8 cellular contexts compared by ENCODE assay signal in the genomic region with DNA sequence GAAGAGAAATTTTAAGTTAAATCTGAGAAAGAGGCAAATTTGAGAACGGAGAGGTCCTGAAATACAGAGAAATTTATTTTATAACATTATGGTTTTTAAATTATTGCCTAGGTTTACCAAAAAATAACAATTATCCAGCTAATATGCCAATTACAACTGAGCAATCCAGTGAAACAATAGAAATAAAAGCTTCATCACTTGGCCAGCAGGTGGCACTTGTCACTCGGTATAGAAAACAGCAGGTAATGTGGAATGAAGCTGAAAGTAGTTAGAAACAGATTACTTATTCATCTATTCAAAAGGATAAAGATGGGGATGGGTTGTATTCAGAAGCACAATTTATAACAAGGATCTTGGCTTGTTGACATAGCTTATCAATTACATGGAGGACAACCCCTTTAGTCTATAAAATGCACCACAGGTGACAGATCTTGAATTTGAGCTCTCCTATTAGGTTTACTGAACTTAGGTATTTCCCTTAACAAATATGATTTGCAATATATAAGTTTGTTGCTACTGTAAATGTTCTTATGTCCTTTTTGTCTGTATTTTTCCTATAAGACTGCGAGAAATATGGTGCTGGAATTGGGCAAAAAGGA.
DNase-seq lines count a peak whose midpoint lies in the region; ATAC-seq and TF ChIP-seq lines count a peak whose summit lies in the region.

No MANE protein-coding gene starts in this region.

- no peak overlapping the region for H2AK5ac ChIP-seq in mesenchymal stem cell (ENCODE audit: low read length, severe bottlenecking)

- no peak overlapping the region for H2BK5ac ChIP-seq in mesenchymal stem cell (ENCODE audit: low read depth, low read length, poor library complexity, severe bottlenecking)

- H3K4me1 Mint-ChIP-seq in T-helper 17 cell = peaks cover 2% of the 10 kb centered on the region

- no peaks in the 10 kb centered on the region for H3K36me3 Mint-ChIP-seq in T-helper 17 cell (ENCODE audit: low read depth)

- no peak overlapping the region for H2BK12ac ChIP-seq in mesenchymal stem cell (ENCODE audit: low read length in 2 of 2)

- peak in 3 of 5 donors; percentile 16 to 46 (median 24) for DNase-seq in heart left ventricle
- DNase-seq in Right ventricle myocardium superior = no peak
- peak; percentile 31 for DNase-seq in HCEC 1CT
- peak; percentile 71 for DNase-seq in MM.1S
- peak in 2 of 3 donors; percentile 9 to 10 for DNase-seq in T-helper 17 cell
- peak; percentile 63 for DNase-seq in dermis blood vessel endothelial cell
- peak; percentile 42 for DNase-seq in mesenchymal stem cell
- no peak for DNase-seq in thoracic aorta (ENCODE audit: low spot score)

- no peak for ATAC-seq in heart left ventricle
- ATAC-seq in Right ventricle myocardium superior (ENCODE audit: poor library complexity) = no peak
- no peak for ATAC-seq in T-helper 17 cell
- no peak for ATAC-seq in thoracic aorta (ENCODE audit: insufficient number of reproducible peaks, low FRiP score, low read depth)

- no peak overlapping the region for H3K4me3 Mint-ChIP-seq in T-helper 17 cell

- no peaks in the 10 kb centered on the region for H3K9me2 ChIP-seq in MM.1S (replicated peaks; ENCODE audit: insufficient read depth, low read length)

- H3K9ac ChIP-seq in MM.1S (ENCODE audit: low read length) (no peak overlapping the region), mesenchymal stem cell (ENCODE audit: low read length) (no peak overlapping the region)

- no peak overlapping the region for H4K8ac ChIP-seq in mesenchymal stem cell (ENCODE audit: low read length)

- H3K4me3 ChIP-seq in heart left ventricle (no peak overlapping the region), MM.1S (ENCODE audit: low read length) (no peak overlapping the region), mesenchymal stem cell (ENCODE audit: insufficient read depth in 1 of 2, low read depth in 1 of 2, low read length in 2 of 2) (no peak overlapping the region), thoracic aorta (no peak overlapping the region)

- H3K36me3 ChIP-seq in heart left ventricle = no peaks in the 10 kb centered on the region
- H3K36me3 ChIP-seq in MM.1S (replicated peaks; ENCODE audit: insufficient read depth, low read length) = no peaks in the 10 kb centered on the region
- no peaks in the 10 kb centered on the region for H3K36me3 ChIP-seq in mesenchymal stem cell (ENCODE audit: control insufficient read depth in 1 of 2, insufficient read depth in 2 of 2, low read depth in 1 of 2, low read length in 2 of 2)
- H3K36me3 ChIP-seq in thoracic aorta = no peaks in the 10 kb centered on the region

- WGBS in heart left ventricle, 4 donors = 30 to 33% (median 32%) methylated on average over 3 of the region's 3 CpGs
- 0% methylated on average over 1 of the region's 3 CpGs for WGBS in mesenchymal stem cell

- peak; percentile 50 to 78 (median 68) for TF ChIP-seq CTCF in heart left ventricle (IDR thresholded peaks at IDR 0.05)
- peak; percentile 76 for TF ChIP-seq CTCF in MM.1S (IDR thresholded peaks at IDR 0.05; ENCODE audit: low read length)
- peak; percentile 56 for TF ChIP-seq CTCF in thoracic aorta (IDR thresholded peaks at IDR 0.05)

- H3K27ac Mint-ChIP-seq in T-helper 17 cell = no peak overlapping the region

- H3K27me3 ChIP-seq in heart left ventricle = no peaks in the 10 kb centered on the region
- no peaks in the 10 kb centered on the region for H3K27me3 ChIP-seq in MM.1S (replicated peaks; ENCODE audit: insufficient read depth, low read length)
- no peaks in the 10 kb centered on the region for H3K27me3 ChIP-seq in mesenchymal stem cell (ENCODE audit: control insufficient read depth in 1 of 2, insufficient read depth in 1 of 2, low read length in 2 of 2)
- H3K27me3 ChIP-seq in thoracic aorta (replicated peaks; ENCODE audit: insufficient read depth) = no peaks in the 10 kb centered on the region

- H3K4me1 ChIP-seq in heart left ventricle = no peaks in the 10 kb centered on the region
- no peaks in the 10 kb centered on the region for H3K4me1 ChIP-seq in MM.1S (ENCODE audit: low read length)
- H3K4me1 ChIP-seq in mesenchymal stem cell (ENCODE audit: control insufficient read depth, insufficient read depth, low read depth, low read length) = peaks cover 1% of the 10 kb centered on the region
- H3K4me1 ChIP-seq in thoracic aorta (ENCODE audit: control insufficient read depth in 1 of 2, low read depth in 2 of 2) = no peaks in the 10 kb centered on the region

- no peaks in the 10 kb centered on the region for H3K79me2 ChIP-seq in MM.1S (ENCODE audit: low read length)

- intact Hi-C loops in heart left ventricle (cut with DNase I) = loop anchor here in 9 of 10 donors (1.0 to 10.0 kb wide), 6 partner anchors 59 to 374 kb away; no protein-coding TSS in a partner anchor
- intact Hi-C loops in Right ventricle myocardium superior (cut with DNase I) = loop anchor here (10.0 kb wide), 1 partner anchor 61 kb away; no protein-coding TSS in a partner anchor

- H3K14ac ChIP-seq in mesenchymal stem cell (ENCODE audit: low read length in 2 of 2) = no peak overlapping the region

- H3K23ac ChIP-seq in mesenchymal stem cell (ENCODE audit: low read length in 2 of 2) = no peak overlapping the region

- no peaks in the 10 kb centered on the region for H3F3A ChIP-seq in MM.1S (ENCODE audit: insufficient read depth, low read length)

- no peaks in the 10 kb centered on the region for H4K20me1 ChIP-seq in MM.1S (ENCODE audit: insufficient read depth, low read length)

- TF ChIP-seq POLR2A in heart left ventricle (IDR thresholded peaks at IDR 0.05) = no peak

- H4K91ac ChIP-seq in mesenchymal stem cell (ENCODE audit: low read length) = no peak overlapping the region

- H3K9me3 ChIP-seq in heart left ventricle (no peaks in the 10 kb centered on the region), MM.1S (replicated peaks; ENCODE audit: insufficient read depth, low read length) (no peaks in the 10 kb centered on the region), T-helper 17 cell (ENCODE audit: control insufficient read depth, low read length, poor library complexity, severe bottlenecking) (no peaks in the 10 kb centered on the region), mesenchymal stem cell (ENCODE audit: control insufficient read depth, low read length) (no peaks in the 10 kb centered on the region), thoracic aorta (no peaks in the 10 kb centered on the region)

- H3K27me3 Mint-ChIP-seq in T-helper 17 cell = peaks cover 28% of the 10 kb centered on the region

- no peak overlapping the region for H3K18ac ChIP-seq in mesenchymal stem cell (ENCODE audit: low read depth in 1 of 2, low read length in 2 of 2)

- H2AFZ ChIP-seq in MM.1S (ENCODE audit: low read length) (no peak overlapping the region), mesenchymal stem cell (ENCODE audit: low read depth, low read length) (no peak overlapping the region)

- H2BK120ac ChIP-seq in mesenchymal stem cell (ENCODE audit: low read depth, low read length) = no peak overlapping the region

- H3K27ac ChIP-seq in heart left ventricle = no peak overlapping the region
- H3K27ac ChIP-seq in MM.1S (ENCODE audit: low read length) = no peak overlapping the region
- no peak overlapping the region for H3K27ac ChIP-seq in mesenchymal stem cell (ENCODE audit: low read length, poor library complexity, severe bottlenecking)
- H3K27ac ChIP-seq in thoracic aorta = no peak overlapping the region

- H3K4ac ChIP-seq in mesenchymal stem cell (ENCODE audit: low read depth in 1 of 2, low read length in 2 of 2) = no peak overlapping the region

- H3K4me2 ChIP-seq in MM.1S (ENCODE audit: low read depth, low read length) (no peak overlapping the region), mesenchymal stem cell (ENCODE audit: low read length, poor library complexity, severe bottlenecking) (no peak overlapping the region)

- no peak overlapping the region for H2BK15ac ChIP-seq in mesenchymal stem cell (ENCODE audit: low read depth, poor library complexity, severe bottlenecking)

- no peaks in the 10 kb centered on the region for H3K79me1 ChIP-seq in mesenchymal stem cell (replicated peaks; ENCODE audit: low read length, poor library complexity, severe bottlenecking)

Comparison
In these comparisons a context has a peak if more than half of its experiments do, and no peak if none do; other contexts are left out.
1. DNase-seq: peak in heart left ventricle (3 of 5), HCEC 1CT (single experiment), MM.1S (single experiment), T-helper 17 cell (2 of 3), dermis blood vessel endothelial cell (single experiment) and mesenchymal stem cell (single experiment); none in Right ventricle myocardium superior (single experiment) and thoracic aorta (single experiment).
2. Peak in every context shown above with its lines, with median percentiles within 50 percentile points of each other: CTCF ChIP-seq.